In the genomic region with DNA sequence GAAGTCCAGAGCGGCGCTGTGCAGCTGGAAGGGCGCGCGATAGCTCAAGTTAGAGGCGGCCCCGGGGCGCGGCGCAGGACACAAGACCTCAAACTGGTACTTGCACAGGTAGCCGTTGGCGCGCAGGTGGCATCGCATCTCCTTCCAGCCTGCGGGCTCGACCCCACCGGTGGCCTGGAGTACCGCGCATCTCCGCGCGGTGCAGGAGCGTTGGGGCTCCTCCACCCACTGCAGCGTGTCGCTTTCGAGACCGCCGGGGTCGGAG, we compare ENCODE assay signal across 9 cellular contexts. TPM values are rescaled to one million over a fixed set of nuclear protein-coding genes. Genes with fewer than 3 reads are reported as not detected.
DNase-seq lines count a peak whose midpoint lies in the region; ATAC-seq and TF ChIP-seq lines count a peak whose summit lies in the region.
"Had no signal": no experiment of that assay in that cellular context is flagged by ENCODE, and none has a peak within 500 bp of the region (broad histone marks: within the 10 kb centered on the region; RNA-seq: fewer than 3 reads in every experiment).

No MANE protein-coding gene starts in this region.

- H3K27me3 ChIP-seq in CD8-positive, alpha-beta memory T cell (ENCODE audit: insufficient read depth, low read length, poor library complexity, severe bottlenecking) = no peaks in the 10 kb centered on the region
- H3K27me3 ChIP-seq in heart right ventricle (peaks cover 0 to 40% (median 14%) of the 10 kb centered on the region in 7 donors), Caco-2 (replicated peaks; ENCODE audit: control insufficient read depth, insufficient read depth, low read length) (no peaks in the 10 kb centered on the region)

- no peaks in the 10 kb centered on the region for H3K4me1 ChIP-seq in CD8-positive, alpha-beta memory T cell (ENCODE audit: insufficient read depth, low read length)
- H3K4me1 ChIP-seq in heart right ventricle (peaks cover 0 to 15% (median 0%) of the 10 kb centered on the region in 9 donors), Caco-2 (no peaks in the 10 kb centered on the region)

- no peaks in the 10 kb centered on the region for H3K36me3 Mint-ChIP-seq in CD8-positive, alpha-beta memory T cell
- no peaks in the 10 kb centered on the region for H3K36me3 Mint-ChIP-seq in activated CD8-positive, alpha-beta T cell treated with anti-CD3 and anti-CD28 coated beads, Interleukin-2, amount 10 ng/mL, durations not matched to agents 7 days and 5 days (ENCODE audit: low read depth)
- H3K36me3 Mint-ChIP-seq in progenitor cell of endocrine pancreas (ENCODE audit: insufficient read depth) (no peaks in the 10 kb centered on the region), Caco-2 (ENCODE audit: insufficient read depth, unreplicated experiment) (no peaks in the 10 kb centered on the region)

- no peaks in the 10 kb centered on the region for H3K36me3 ChIP-seq in CD8-positive, alpha-beta memory T cell (ENCODE audit: insufficient read depth, low read length)
- H3K36me3 ChIP-seq in heart right ventricle = no peaks in the 10 kb centered on the region
- no peaks in the 10 kb centered on the region for H3K36me3 ChIP-seq in Caco-2 (ENCODE audit: control insufficient read depth, insufficient read depth, low read length)

- peaks cover 25 to 43% of the 10 kb centered on the region in 2 donors for H3K27me3 Mint-ChIP-seq in CD8-positive, alpha-beta memory T cell
- H3K27me3 Mint-ChIP-seq in activated CD8-positive, alpha-beta T cell treated with anti-CD3 and anti-CD28 coated beads, Interleukin-2, amount 10 ng/mL, durations not matched to agents 7 days and 5 days (ENCODE audit: low read depth) = peaks cover 43% of the 10 kb centered on the region
- peaks cover 72% of the 10 kb centered on the region for H3K27me3 Mint-ChIP-seq in progenitor cell of endocrine pancreas
- no peaks in the 10 kb centered on the region for H3K27me3 Mint-ChIP-seq in Caco-2 (ENCODE audit: insufficient read depth, unreplicated experiment)

- no peak overlapping the region for H3K4me3 ChIP-seq in CD8-positive, alpha-beta memory T cell (ENCODE audit: low read length)
- H3K4me3 ChIP-seq in heart right ventricle = peak overlapping the region; percentile 53 to 89 (median 72)
- H3K4me3 ChIP-seq in Caco-2 (ENCODE audit: low read depth, low read length) = no peak overlapping the region

- H3K27ac Mint-ChIP-seq in CD8-positive, alpha-beta memory T cell = no peak overlapping the region
- H3K27ac Mint-ChIP-seq in activated CD8-positive, alpha-beta T cell treated with anti-CD3 and anti-CD28 coated beads, Interleukin-2, amount 10 ng/mL, durations not matched to agents 7 days and 5 days = no peak overlapping the region
- H3K27ac Mint-ChIP-seq in progenitor cell of endocrine pancreas = no peak overlapping the region
- no peak overlapping the region for H3K27ac Mint-ChIP-seq in Caco-2 (ENCODE audit: unreplicated experiment)

- H3K9me3 ChIP-seq in CD8-positive, alpha-beta memory T cell (ENCODE audit: low read length) = no peaks in the 10 kb centered on the region
- H3K9me3 ChIP-seq in heart right ventricle (peaks cover 0 to 9% (median 0%) of the 10 kb centered on the region in 11 donors), Caco-2 (no peaks in the 10 kb centered on the region)

- peaks cover 0 to 2% (median 0%) of the 10 kb centered on the region in 5 donors for H3K9me3 Mint-ChIP-seq in CD8-positive, alpha-beta memory T cell
- no peaks in the 10 kb centered on the region for H3K9me3 Mint-ChIP-seq in activated CD8-positive, alpha-beta T cell treated with anti-CD3 and anti-CD28 coated beads, Interleukin-2, amount 10 ng/mL, durations not matched to agents 7 days and 5 days (ENCODE audit: insufficient read depth)
- H3K9me3 Mint-ChIP-seq in progenitor cell of endocrine pancreas (ENCODE audit: low read depth) (no peaks in the 10 kb centered on the region), Caco-2 (ENCODE audit: unreplicated experiment) (no peaks in the 10 kb centered on the region)

- peaks cover 12% of the 10 kb centered on the region in 3 donors for H3K4me1 Mint-ChIP-seq in CD8-positive, alpha-beta memory T cell
- H3K4me1 Mint-ChIP-seq in activated CD8-positive, alpha-beta T cell treated with anti-CD3 and anti-CD28 coated beads, Interleukin-2, amount 10 ng/mL, durations not matched to agents 7 days and 5 days (ENCODE audit: low read depth) = peaks cover 10% of the 10 kb centered on the region
- peaks cover 1% of the 10 kb centered on the region for H3K4me1 Mint-ChIP-seq in progenitor cell of endocrine pancreas (ENCODE audit: low read depth)
- H3K4me1 Mint-ChIP-seq in Caco-2 (ENCODE audit: low read depth, unreplicated experiment) = no peaks in the 10 kb centered on the region

- no peak overlapping the region for H3K27ac ChIP-seq in CD8-positive, alpha-beta memory T cell (ENCODE audit: low read depth, low read length)
- H3K27ac ChIP-seq in heart right ventricle = peak overlapping the region; percentile 93 to 100 (median 98)
- H3K27ac ChIP-seq: HL-60 had no signal

- peak; percentile 59 for ATAC-seq in activated CD8-positive, alpha-beta T cell treated with anti-CD3 and anti-CD28 coated beads, Interleukin-2, amount 10 ng/mL, durations not matched to agents 7 days and 5 days
- ATAC-seq in heart right ventricle (peak in 6 of 8 donors; percentile 2 to 40 (median 14)), GM18511 (IDR thresholded peaks at IDR 0.05; ENCODE audit: unreplicated experiment) (no peak)

- CTCF ChIA-PET in CD8-positive, alpha-beta memory T cell (lab: Charles Lee) = no interaction called here
- CTCF ChIA-PET in activated CD8-positive, alpha-beta T cell treated with anti-CD3 and anti-CD28 coated beads, Interleukin-2, amount 10 ng/mL, durations not matched to agents 7 days and 5 days (lab: Charles Lee) = no interaction called here
- CTCF ChIA-PET in Caco-2 (lab: Charles Lee) = no interaction called here

- H3K4me3 Mint-ChIP-seq in CD8-positive, alpha-beta memory T cell = peak overlapping the region in 5 of 7 donors; percentile 20 to 47 (median 33)
- peak overlapping the region; percentile 36 for H3K4me3 Mint-ChIP-seq in activated CD8-positive, alpha-beta T cell treated with anti-CD3 and anti-CD28 coated beads, Interleukin-2, amount 10 ng/mL, durations not matched to agents 7 days and 5 days
- H3K4me3 Mint-ChIP-seq in progenitor cell of endocrine pancreas (ENCODE audit: low read depth) (peak overlapping the region; percentile 65), Caco-2 (ENCODE audit: unreplicated experiment) (no peak overlapping the region)

- intact Hi-C loops in heart right ventricle (cut with DNase I) = loop anchor here in 4 of 10 donors (5.0 to 10.0 kb wide), 5 partner anchors 37 to 749 kb away; no protein-coding TSS in a partner anchor
- intact Hi-C loops in Caco-2 (cut with micrococcal nuclease; ENCODE audit: unreplicated experiment) = no loop called here

- TF ChIP-seq CTCF in heart right ventricle (IDR thresholded peaks at IDR 0.05) = no peak
- TF ChIP-seq CTCF in progenitor cell of endocrine pancreas (IDR thresholded peaks at IDR 0.05; ENCODE audit: unreplicated experiment) = peak; percentile 27
- no peak for TF ChIP-seq CTCF in Caco-2 (IDR thresholded peaks at IDR 0.05; ENCODE audit: insufficient read depth in 1 of 2, low read depth in 1 of 2, low read length in 1 of 2, severe bottlenecking in 1 of 2, unreplicated experiment in 1 of 2)

- POLR2A ChIA-PET in CD8-positive, alpha-beta memory T cell (lab: Charles Lee) = no interaction called here
- POLR2A ChIA-PET in activated CD8-positive, alpha-beta T cell treated with anti-CD3 and anti-CD28 coated beads, Interleukin-2, amount 10 ng/mL, durations not matched to agents 7 days and 5 days (lab: Charles Lee) = no interaction called here
- POLR2A ChIA-PET in Caco-2 (lab: Charles Lee) = no interaction called here

- no TSS peak for BruUV-seq in Caco-2 (replicated peaks; lab: Mats Ljungman, UMichigan)

- DNase-seq in CD8-positive, alpha-beta memory T cell = peak in 1 of 5 donors; percentile 22
- DNase-seq in activated CD8-positive, alpha-beta T cell treated with anti-CD3 and anti-CD28 coated beads, Interleukin-2, amount 10 ng/mL, durations not matched to agents 7 days and 5 days = no peak
- peak in 1 of 2 donors; percentile 15 for DNase-seq in heart right ventricle
- peak; percentile 32 for DNase-seq in progenitor cell of endocrine pancreas (ENCODE audit: low spot score, unreplicated experiment)
- no peak for DNase-seq in Caco-2
- no peak for DNase-seq in A172 (ENCODE audit: low spot score)
- no peak for DNase-seq in NCI-H1092 treated with DMSO at 0.1 percent for 48 hours (lab: John Stamatoyannopoulos, UW)

- WGBS in heart right ventricle, 2 donors = 1% methylated on average over 19 to 29 of the region's 29 CpGs

RNA-seq across cellular contexts. Expression of a gene that starts 0.6 kb away (rescaled TPM):
- not detected for total RNA-seq in CD8-positive, alpha-beta memory T cell
- not detected for polyA plus RNA-seq in CD8-positive, alpha-beta memory T cell
- total RNA-seq in activated CD8-positive, alpha-beta T cell treated with anti-CD3 and anti-CD28 coated beads, Interleukin-2, amount 10 ng/mL, durations not matched to agents 7 days and 5 days = not detected
- total RNA-seq in heart right ventricle (10 to 100 TPM; 26.6 to 45.9 (median 37.1) TPM), progenitor cell of endocrine pancreas (0.17 and 0.24 TPM in 2 replicates), Caco-2 (2022) (not detected in 2 replicates)
- polyA plus RNA-seq in heart right ventricle = 10 to 100 TPM; 18.4 to 71.8 TPM
- not detected in 2 replicates for total RNA-seq in A172 (2014; rRNA removed; shearing (Covaris generic))

RNA-seq across cellular contexts. Expression of a gene that starts 47.6 kb away (rescaled TPM):
- not detected for total RNA-seq in CD8-positive, alpha-beta memory T cell
- not detected for polyA plus RNA-seq in CD8-positive, alpha-beta memory T cell
- not detected for total RNA-seq in activated CD8-positive, alpha-beta T cell treated with anti-CD3 and anti-CD28 coated beads, Interleukin-2, amount 10 ng/mL, durations not matched to agents 7 days and 5 days
- total RNA-seq in heart right ventricle (1 to 10 TPM in 3 of 10 donors, under 1 TPM in 7; 0.47 to 1.8 (median 0.65) TPM), progenitor cell of endocrine pancreas (4.0 and 4.4 TPM in 2 replicates), Caco-2 (2022) (8.5 and 9.6 TPM in 2 replicates)
- under 1 TPM; 0.22 to 0.48 TPM for polyA plus RNA-seq in heart right ventricle
- total RNA-seq in A172 (2014; rRNA removed; shearing (Covaris generic)) = not detected in 2 replicates

Comparison
In these comparisons a context has a peak if more than half of its experiments do, and no peak if none do; other contexts are left out.
1. H3K4me3 ChIP-seq: peak in heart right ventricle (10 of 10); none in CD8-positive, alpha-beta memory T cell (single experiment) and Caco-2 (single experiment).
2. RNA of a gene that starts 0.6 kb away (total RNA-seq): 26.6 to 45.9 TPM in heart right ventricle; 0.17 to 0.24 TPM in progenitor cell of endocrine pancreas, not detected in CD8-positive, alpha-beta memory T cell, not detected in activated CD8-positive, alpha-beta T cell treated with anti-CD3 and anti-CD28 coated beads, Interleukin-2, amount 10 ng/mL, durations not matched to agents 7 days and 5 days, not detected in Caco-2 and not detected in A172; every median in the first group is over 10 times any median in the second.